1 cellular context compared by ENCODE assay signal in the genomic region with DNA sequence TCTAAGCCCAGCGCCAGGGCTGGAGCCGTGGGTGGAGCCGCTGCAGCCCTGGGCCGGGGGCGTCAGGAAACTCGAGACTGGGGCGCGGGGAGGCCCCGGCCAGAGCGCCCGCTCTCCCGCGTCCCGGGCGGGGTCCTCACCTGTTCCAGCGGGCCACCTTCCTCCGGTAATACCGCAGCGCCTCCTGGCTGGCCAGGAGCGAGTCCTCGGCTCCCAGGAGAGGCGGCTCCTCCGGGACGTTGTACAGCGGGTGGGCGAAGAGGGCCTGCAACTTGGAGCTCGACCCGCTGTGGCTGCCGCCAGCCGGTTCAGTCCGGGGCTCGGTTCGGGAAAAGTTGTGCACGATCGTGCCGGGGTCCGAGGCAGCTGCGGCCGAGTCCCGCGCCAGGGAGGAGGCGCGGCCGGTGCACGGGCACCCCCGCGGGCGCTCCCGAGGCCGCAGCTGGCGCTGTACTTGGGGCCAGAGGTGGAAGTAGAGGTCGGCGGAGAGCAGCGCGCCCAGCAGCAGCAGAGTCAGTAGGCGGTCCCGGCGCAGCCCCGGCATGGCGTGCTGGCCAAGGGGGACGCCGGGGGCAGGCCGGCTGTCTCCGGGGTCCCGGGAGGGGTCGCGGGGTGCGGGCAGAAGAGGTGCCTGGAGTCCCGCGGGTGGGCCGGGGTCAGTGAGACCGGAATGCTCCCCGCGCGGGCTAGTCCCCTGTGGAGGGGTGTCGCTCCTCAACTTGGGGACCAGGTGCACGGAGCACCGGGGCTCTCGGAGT.
TF ChIP-seq lines count a peak whose summit lies in the region.

No MANE protein-coding gene starts in this region.

TF ChIP-seq in HEK293, 187 proteins besides CTCF, POLR2A, EP300 and RAD21 (continued from another document):
- TF ChIP-seq, protein P1, sequence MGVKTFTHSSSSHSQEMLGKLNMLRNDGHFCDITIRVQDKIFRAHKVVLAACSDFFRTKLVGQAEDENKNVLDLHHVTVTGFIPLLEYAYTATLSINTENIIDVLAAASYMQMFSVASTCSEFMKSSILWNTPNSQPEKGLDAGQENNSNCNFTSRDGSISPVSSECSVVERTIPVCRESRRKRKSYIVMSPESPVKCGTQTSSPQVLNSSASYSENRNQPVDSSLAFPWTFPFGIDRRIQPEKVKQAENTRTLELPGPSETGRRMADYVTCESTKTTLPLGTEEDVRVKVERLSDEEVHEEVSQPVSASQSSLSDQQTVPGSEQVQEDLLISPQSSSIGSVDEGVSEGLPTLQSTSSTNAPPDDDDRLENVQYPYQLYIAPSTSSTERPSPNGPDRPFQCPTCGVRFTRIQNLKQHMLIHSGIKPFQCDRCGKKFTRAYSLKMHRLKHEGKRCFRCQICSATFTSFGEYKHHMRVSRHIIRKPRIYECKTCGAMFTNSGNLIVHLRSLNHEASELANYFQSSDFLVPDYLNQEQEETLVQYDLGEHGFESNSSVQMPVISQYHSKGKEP (tag by site-specific recombination; IDR thresholded peaks at IDR 0.05) = no peak
- TF ChIP-seq, protein P2, sequence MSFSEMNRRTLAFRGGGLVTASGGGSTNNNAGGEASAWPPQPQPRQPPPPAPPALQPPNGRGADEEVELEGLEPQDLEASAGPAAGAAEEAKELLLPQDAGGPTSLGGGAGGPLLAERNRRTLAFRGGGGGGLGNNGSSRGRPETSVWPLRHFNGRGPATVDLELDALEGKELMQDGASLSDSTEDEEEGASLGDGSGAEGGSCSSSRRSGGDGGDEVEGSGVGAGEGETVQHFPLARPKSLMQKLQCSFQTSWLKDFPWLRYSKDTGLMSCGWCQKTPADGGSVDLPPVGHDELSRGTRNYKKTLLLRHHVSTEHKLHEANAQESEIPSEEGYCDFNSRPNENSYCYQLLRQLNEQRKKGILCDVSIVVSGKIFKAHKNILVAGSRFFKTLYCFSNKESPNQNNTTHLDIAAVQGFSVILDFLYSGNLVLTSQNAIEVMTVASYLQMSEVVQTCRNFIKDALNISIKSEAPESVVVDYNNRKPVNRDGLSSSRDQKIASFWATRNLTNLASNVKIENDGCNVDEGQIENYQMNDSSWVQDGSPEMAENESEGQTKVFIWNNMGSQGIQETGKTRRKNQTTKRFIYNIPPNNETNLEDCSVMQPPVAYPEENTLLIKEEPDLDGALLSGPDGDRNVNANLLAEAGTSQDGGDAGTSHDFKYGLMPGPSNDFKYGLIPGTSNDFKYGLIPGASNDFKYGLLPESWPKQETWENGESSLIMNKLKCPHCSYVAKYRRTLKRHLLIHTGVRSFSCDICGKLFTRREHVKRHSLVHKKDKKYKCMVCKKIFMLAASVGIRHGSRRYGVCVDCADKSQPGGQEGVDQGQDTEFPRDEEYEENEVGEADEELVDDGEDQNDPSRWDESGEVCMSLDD (tag by site-specific recombination; IDR thresholded peaks at IDR 0.05) = 0 out of 2 replicates have a peak, but pooled peaks have one; percentile 70
- TF ChIP-seq ZNF610 (tag by site-specific recombination; IDR thresholded peaks at IDR 0.05; ENCODE audit: borderline replicate concordance) (no peak), ZNF704 (tag by site-specific recombination; IDR thresholded peaks at IDR 0.05) (no peak), MYNN (tag by site-specific recombination; IDR thresholded peaks at IDR 0.05; ENCODE audit: borderline replicate concordance) (no peak), ZNF645 (tag by site-specific recombination; IDR thresholded peaks at IDR 0.05) (no peak)
